ENCODE assay signal across 10 cellular contexts in the genomic region with DNA sequence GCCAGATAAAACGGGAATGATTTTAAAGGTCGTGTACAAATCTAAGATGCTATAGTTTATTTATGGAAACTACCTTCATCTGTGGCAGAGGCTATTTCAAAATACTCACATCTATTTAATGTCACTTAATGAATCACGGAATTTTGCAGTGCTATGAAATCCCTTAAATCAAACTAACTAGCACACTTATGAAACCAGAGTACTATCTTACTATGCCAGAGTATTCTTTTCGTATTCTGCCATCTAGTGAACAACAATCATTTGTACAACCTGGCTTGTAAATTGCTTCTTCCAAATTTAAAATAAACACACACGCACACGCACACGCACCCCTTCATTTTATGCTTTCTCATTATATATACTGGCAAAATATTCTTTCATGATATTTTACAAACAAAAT.
DNase-seq lines count a peak whose midpoint lies in the region; ATAC-seq and TF ChIP-seq lines count a peak whose summit lies in the region.
"Had no signal": no experiment of that assay in that cellular context is flagged by ENCODE, and none has a peak within 500 bp of the region (broad histone marks: within the 10 kb centered on the region; RNA-seq: fewer than 3 reads in every experiment).

No MANE protein-coding gene starts in this region.

- DNase-seq in DMS 273 treated with DMSO at 0.1 percent for 48 hours (lab: John Stamatoyannopoulos, UW) (peak; percentile 26), NCI-H1105 treated with DMSO at 0.1 percent for 48 hours (lab: John Stamatoyannopoulos, UW) (peak; percentile 9), cerebellum (ENCODE audit: low spot score) (peak; percentile 35), NCI-H1417 treated with DMSO at 0.1 percent for 48 hours (lab: John Stamatoyannopoulos, UW) (no peak), islet precursor cell (no peak)
- no peak for DNase-seq in stimulated activated CD4-positive, alpha-beta T cell treated with anti-CD3 and anti-CD28 coated beads, Interleukin-12 subunit alpha, Interleukin-12 subunit beta, amount 100 ng/mL, for 4 hours

- peak overlapping the region in 2 of 3 experiments; percentile 19 to 29 for H3K27ac Mint-ChIP-seq in nephron
- H3K27ac Mint-ChIP-seq: memory B cell, WTC11 had no signal

- H3K9me3 Mint-ChIP-seq in nephron, result peaks cover 4% of the 10 kb centered on the region

- peaks cover 4% of the 10 kb centered on the region for H3K27me3 Mint-ChIP-seq in nephron (ENCODE audit: low read depth)
- H3K27me3 Mint-ChIP-seq: memory B cell had no signal

- H3K4me1 Mint-ChIP-seq in nephron, result peaks cover 22% of the 10 kb centered on the region
- H3K4me1 Mint-ChIP-seq: memory B cell had no signal

- no peak for ATAC-seq in GM18868 (IDR thresholded peaks at IDR 0.05; ENCODE audit: unreplicated experiment)
- ATAC-seq: WTC11 had no signal

- TF ChIP-seq CTCF in nephron (IDR thresholded peaks at IDR 0.05; ENCODE audit: unreplicated experiment in 3 of 3), result peak; percentile 31 to 46 (median 43)

- H3K4me3 Mint-ChIP-seq in nephron, result peak overlapping the region in 2 of 3 experiments; percentile 22 to 48
- H3K4me3 Mint-ChIP-seq: memory B cell, WTC11 had no signal

- no peaks in the 10 kb centered on the region for H3K36me3 Mint-ChIP-seq in nephron (ENCODE audit: low read depth)
- H3K36me3 Mint-ChIP-seq: memory B cell had no signal

Comparison
In these comparisons a context has a peak if more than half of its experiments do, and no peak if none do; other contexts are left out.
1. DNase-seq: peak in DMS 273 treated with DMSO at 0.1 percent for 48 hours (single experiment), NCI-H1105 treated with DMSO at 0.1 percent for 48 hours (single experiment) and cerebellum (single experiment); none in NCI-H1417 treated with DMSO at 0.1 percent for 48 hours (single experiment), stimulated activated CD4-positive, alpha-beta T cell treated with anti-CD3 and anti-CD28 coated beads, Interleukin-12 subunit alpha, Interleukin-12 subunit beta, amount 100 ng/mL, for 4 hours (single experiment) and islet precursor cell (single experiment).